16 cellular contexts compared by ENCODE assay signal in genomic region chr15:39153718-39154117, GRCh38.
A peak's percentile ranks its signal among the peaks of the same experiment; 100 is the strongest.
DNase-seq lines count a peak whose midpoint lies in the region; ATAC-seq and TF ChIP-seq lines count a peak whose summit lies in the region.
"Had no signal": no experiment of that assay in that cellular context is flagged by ENCODE, and none has a peak within 500 bp of the region (broad histone marks: within the 10 kb centered on the region; RNA-seq: fewer than 3 reads in every experiment).

No MANE protein-coding gene starts in this region.

- H3K9ac ChIP-seq in stomach smooth muscle (ENCODE audit: low read length in 2 of 2), result no peak overlapping the region

- no peaks in the 10 kb centered on the region for H3K9me3 ChIP-seq in stomach smooth muscle (ENCODE audit: control insufficient read depth in 2 of 2, low read length in 2 of 2)
- no peaks in the 10 kb centered on the region for H3K9me3 ChIP-seq in WERI-Rb-1 (ENCODE audit: severe bottlenecking)
- H3K9me3 ChIP-seq: breast epithelium, stomach had no signal

- DNase-seq in NCI-H1417 (lab: John Stamatoyannopoulos, UW) (peak in 2 of 3 experiments; percentile 56 to 71), NCI-H1417 treated with DMSO at 0.1 percent for 48 hours (lab: John Stamatoyannopoulos, UW) (no peak), NCI-H510A treated with DMSO at 0.1 percent for 48 hours (lab: John Stamatoyannopoulos, UW) (peak; percentile 45), inferior parietal cortex (ENCODE audit: extremely low spot score) (peak; percentile 9), NCI-H128 (lab: John Stamatoyannopoulos, UW; ENCODE audit: unreplicated experiment) (no peak), WERI-Rb-1 (no peak)
- DNase-seq: activated CD8-positive, alpha-beta memory T cell treated with anti-CD3 and anti-CD28 coated beads, Interleukin-2, amount 10 ng/mL, durations not matched to agents 7 days and 5 days; activated naive CD4-positive, alpha-beta T cell treated with Interleukin-2 at 50 U/mL for 16 hours; effector CD8-positive, alpha-beta T cell; foreskin melanocyte; MV-4-11; stomach had no signal

- no peak for TF ChIP-seq CTCF in WERI-Rb-1 (IDR thresholded peaks at IDR 0.05; ENCODE audit: low read depth, low read length)

- no peaks in the 10 kb centered on the region for H3K36me3 ChIP-seq in stomach smooth muscle (ENCODE audit: control insufficient read depth in 2 of 2, insufficient read depth in 2 of 2, low read length in 2 of 2)
- H3K36me3 ChIP-seq in WERI-Rb-1, result no peaks in the 10 kb centered on the region
- H3K36me3 ChIP-seq: breast epithelium, stomach had no signal

- ATAC-seq in HG02973 (IDR thresholded peaks at IDR 0.05; ENCODE audit: unreplicated experiment), result no peak
- ATAC-seq: activated CD8-positive, alpha-beta memory T cell treated with anti-CD3 and anti-CD28 coated beads, Interleukin-2, amount 10 ng/mL, durations not matched to agents 7 days and 5 days had no signal

- H3K27ac ChIP-seq in stomach smooth muscle (ENCODE audit: low read length) (peak overlapping the region; percentile 13), WERI-Rb-1 (no peak overlapping the region)
- H3K27ac ChIP-seq: VCaP had no signal

- no peak overlapping the region for H3K4me3 ChIP-seq in stomach smooth muscle (ENCODE audit: low read length in 2 of 2)
- H3K4me3 ChIP-seq in WERI-Rb-1 (ENCODE audit: low read depth, low read length), result no peak overlapping the region
- H3K4me3 ChIP-seq: breast epithelium, stomach had no signal

- peaks cover 10% of the 10 kb centered on the region for H3K4me1 ChIP-seq in stomach smooth muscle (ENCODE audit: control insufficient read depth, insufficient read depth, low read length)
- H3K4me1 ChIP-seq: breast epithelium had no signal

- H3K27me3 ChIP-seq in stomach smooth muscle (ENCODE audit: control insufficient read depth in 1 of 2, insufficient read depth in 2 of 2, low read length in 2 of 2) (no peaks in the 10 kb centered on the region), WERI-Rb-1 (ENCODE audit: insufficient read depth, low read depth, severe bottlenecking) (peaks cover 8% of the 10 kb centered on the region)
- H3K27me3 ChIP-seq: breast epithelium, stomach had no signal

Comparison
In these comparisons a context has a peak if more than half of its experiments do, and no peak if none do; other contexts are left out.
1. DNase-seq: peak in NCI-H1417 (2 of 3), NCI-H510A treated with DMSO at 0.1 percent for 48 hours (single experiment) and inferior parietal cortex (single experiment); none in NCI-H1417 treated with DMSO at 0.1 percent for 48 hours (single experiment), NCI-H128 (single experiment) and WERI-Rb-1 (single experiment).